26 cellular contexts compared by ENCODE assay signal in genomic region chrX:22959204-22959920, GRCh38. TPM values are rescaled to one million over a fixed set of nuclear protein-coding genes. Genes with fewer than 3 reads are reported as not detected.
"Had no signal": no experiment of that assay in that cellular context is flagged by ENCODE, and none has a peak within 500 bp of the region (broad histone marks: within the 10 kb centered on the region; RNA-seq: fewer than 3 reads in every experiment).

No MANE protein-coding gene starts in this region.

- H3K4me2 ChIP-seq: hepatocyte had no signal

- H3K27ac ChIP-seq: gastrocnemius medialis, hepatocyte, skin epidermis, suprapubic skin, thyroid gland had no signal

- H3K36me3 ChIP-seq: gastrocnemius medialis, suprapubic skin, thyroid gland had no signal

- H3K27me3 ChIP-seq: gastrocnemius medialis, hepatocyte, suprapubic skin, thyroid gland had no signal

- DNase-seq: central memory CD4-positive, alpha-beta T cell; effector memory CD4-positive, alpha-beta T cell; gastrocnemius medialis; kidney; left cardiac atrium; mesendoderm; naive thymus-derived CD8-positive, alpha-beta T cell; stimulated activated CD4-positive, alpha-beta T cell treated with anti-CD3 and anti-CD28 coated beads, Interleukin-2, amount 100 ng/mL, for 24 hours; stimulated activated CD4-positive, alpha-beta T cell treated with anti-CD3 and anti-CD28 coated beads, Interleukin-4, amount 100 ng/mL, for 4 hours; stimulated activated naive CD4-positive, alpha-beta T cell; thyroid gland had no signal

- ATAC-seq: esophagus mucosa; naive thymus-derived CD8-positive, alpha-beta T cell; sciatic nerve had no signal

- H3K36me3 Mint-ChIP-seq: naive thymus-derived CD8-positive, alpha-beta T cell; type B pancreatic cell had no signal

- H3K4me3 ChIP-seq: gastrocnemius medialis, hepatocyte, skin epidermis, suprapubic skin, thyroid gland had no signal

- H3K27ac Mint-ChIP-seq: naive thymus-derived CD8-positive, alpha-beta T cell; type B pancreatic cell had no signal

- H3K4me3 Mint-ChIP-seq: naive thymus-derived CD8-positive, alpha-beta T cell; neural crest cell; type B pancreatic cell had no signal

- H3K4me1 ChIP-seq: gastrocnemius medialis, suprapubic skin, thyroid gland had no signal

- H3K79me2 ChIP-seq: hepatocyte had no signal

- H2AFZ ChIP-seq: hepatocyte had no signal

- H3K4me1 Mint-ChIP-seq: naive thymus-derived CD8-positive, alpha-beta T cell had no signal

- FAIRE-seq: endometrium, kidney, urothelium cell line had no signal

- H3K27me3 Mint-ChIP-seq: type B pancreatic cell had no signal

- H3K9me3 ChIP-seq: gastrocnemius medialis, suprapubic skin, thyroid gland had no signal

- H3K9me3 Mint-ChIP-seq: type B pancreatic cell had no signal

RNA-seq across cellular contexts. Expression of gene DDX53, which starts 40.4 kb away (rescaled TPM):
- total RNA-seq: esophagus mucosa; fibroblast of lung; fibroblast of villous mesenchyme; gastrocnemius medialis; hepatocyte; kidney; left cardiac atrium; liver; lung microvascular endothelial cell; naive thymus-derived CD8-positive, alpha-beta T cell; neural crest cell; osteocyte; posterior vena cava; sciatic nerve; suprapubic skin; thyroid gland had no signal
- polyA plus RNA-seq: fibroblast of lung; hepatocyte; liver; naive thymus-derived CD8-positive, alpha-beta T cell had no signal
